10 cellular contexts compared by ENCODE assay signal in the genomic region with DNA sequence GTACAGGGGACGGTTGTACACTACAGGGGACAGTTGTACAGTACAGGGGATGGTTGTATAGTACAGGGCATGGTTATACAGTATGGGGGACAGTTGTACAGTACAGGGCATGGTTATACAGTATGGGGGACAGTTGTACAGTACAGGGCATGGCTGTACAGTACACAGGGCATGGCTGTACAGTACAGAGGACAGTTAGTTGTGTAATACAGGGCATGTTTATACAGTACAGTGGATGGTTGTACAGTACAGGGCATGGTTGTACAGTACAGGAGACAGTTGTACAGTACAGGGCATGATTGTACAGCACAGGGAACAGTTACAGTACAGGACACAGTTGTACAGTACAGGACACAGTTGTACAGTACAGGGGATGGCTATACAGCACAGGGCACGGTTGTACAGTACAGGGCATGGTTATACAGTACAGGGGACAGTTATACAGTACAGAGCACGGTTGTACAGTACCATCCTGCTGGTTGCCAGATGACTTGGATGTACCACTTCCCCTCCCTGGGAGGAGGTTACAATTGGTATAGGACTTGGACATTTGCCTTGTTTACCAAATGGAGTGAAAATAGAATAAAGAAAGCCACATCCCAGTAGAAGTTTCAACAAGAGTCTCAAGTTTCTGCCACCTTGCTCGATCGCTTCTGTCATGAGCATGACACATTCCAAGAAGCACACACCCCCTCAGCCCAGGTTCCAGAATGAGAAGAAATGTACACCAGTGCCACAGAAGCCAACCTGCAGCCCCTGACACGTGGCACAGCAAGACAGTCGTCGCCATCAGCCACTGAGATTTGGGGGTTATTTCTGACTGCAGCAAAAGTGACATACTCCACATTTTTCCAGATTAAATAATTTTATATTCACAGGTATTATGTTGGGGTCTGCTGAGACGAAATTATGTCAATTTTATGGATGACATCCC. TPM values are rescaled to one million over a fixed set of nuclear protein-coding genes. Genes with fewer than 3 reads are reported as not detected.
DNase-seq lines count a peak whose midpoint lies in the region; ATAC-seq and TF ChIP-seq lines count a peak whose summit lies in the region.
"Had no signal": no experiment of that assay in that cellular context is flagged by ENCODE, and none has a peak within 500 bp of the region (broad histone marks: within the 10 kb centered on the region; RNA-seq: fewer than 3 reads in every experiment).

No MANE protein-coding gene starts in this region.

- H3K36me3 Mint-ChIP-seq in GM23338 (ENCODE audit: low read depth) (no peaks in the 10 kb centered on the region), activated B cell treated with CpG ODN at 0.5 μM for 24 hours (ENCODE audit: low read depth) (peaks cover 71% of the 10 kb centered on the region)

- no peaks in the 10 kb centered on the region for H3F3A ChIP-seq in GM23338 (replicated peaks; ENCODE audit: low read depth)

- intact Hi-C loops in activated B cell treated with CpG ODN at 0.5 μM for 24 hours (cut with micrococcal nuclease), result loop anchor here (1.0 to 2.0 kb wide), 3 partner anchors 8 to 24 kb away; a partner anchor contains a TSS
- intact Hi-C loops in thyroid gland (cut with DNase I), result no loop called here

- no peak overlapping the region for H3K23ac ChIP-seq in mesendoderm (ENCODE audit: low read length)

- no peak overlapping the region for H3K56ac ChIP-seq in mesendoderm (ENCODE audit: low read length)

- H2BK15ac ChIP-seq in mesendoderm (replicated peaks; ENCODE audit: low read depth), result no peak overlapping the region

- peaks cover 5% of the 10 kb centered on the region for H3K27me3 Mint-ChIP-seq in GM23338 (ENCODE audit: insufficient read depth, low read depth, poor library complexity)
- no peaks in the 10 kb centered on the region for H3K27me3 Mint-ChIP-seq in activated B cell treated with CpG ODN at 0.5 μM for 24 hours

- no peak overlapping the region for H2BK5ac ChIP-seq in mesendoderm (ENCODE audit: low read length)

- no peak overlapping the region for H3K4ac ChIP-seq in mesendoderm (ENCODE audit: low read depth, low read length)

- H4K8ac ChIP-seq in mesendoderm (ENCODE audit: low read depth, low read length), result no peak overlapping the region

- no peaks in the 10 kb centered on the region for H3K9me2 ChIP-seq in GM23338 (ENCODE audit: insufficient read depth)

- H3K27ac ChIP-seq in GM23338 (ENCODE audit: low read depth), result no peak overlapping the region
- H3K27ac ChIP-seq in mesendoderm (ENCODE audit: low read depth, low read length), result no peak overlapping the region
- H3K27ac ChIP-seq in thyroid gland, result peak overlapping the region; percentile 98

- POLR2A ChIA-PET in activated B cell treated with CpG ODN at 0.5 μM for 24 hours (lab: Charles Lee), result interaction anchor here (0.8 to 1.3 kb wide), 5 partner anchors 10 to 107 kb away, joined by 3 to 5 read pairs (median 3); no protein-coding TSS in a partner anchor

- ATAC-seq in GM23338 (no peak), activated B cell treated with CpG ODN at 0.5 μM for 24 hours (ENCODE audit: low read depth) (no peak), GM19467 (IDR thresholded peaks at IDR 0.05; ENCODE audit: unreplicated experiment) (no peak)

- H4K5ac ChIP-seq in mesendoderm (ENCODE audit: low read length), result no peak overlapping the region

- H3K79me2 ChIP-seq in GM23338 (replicated peaks; ENCODE audit: insufficient read depth) (no peaks in the 10 kb centered on the region), mesendoderm (ENCODE audit: control insufficient read depth, insufficient read depth, low read length) (no peaks in the 10 kb centered on the region)

- no peak overlapping the region for H3K18ac ChIP-seq in mesendoderm (ENCODE audit: low read length)

- WGBS in mesendoderm (ENCODE audit: extremely low coverage, insufficient coverage, low lambda C conversion rate), result no CpG with 5 or more reads among the region's 9 CpGs
- WGBS in thyroid gland, 2 donors, result 61 to 63% methylated on average over 9 of the region's 9 CpGs

- no peak overlapping the region for H3K4me2 ChIP-seq in GM23338
- no peak overlapping the region for H3K4me2 ChIP-seq in mesendoderm (ENCODE audit: low read length)

- H3K27ac Mint-ChIP-seq in GM23338 (peak overlapping the region; percentile 43; the same call in 1 of the 2 replicates), activated B cell treated with CpG ODN at 0.5 μM for 24 hours (peak overlapping the region; percentile 95)
- H3K27ac Mint-ChIP-seq: T-helper 1 cell treated with Interleukin-12 subunit alpha and Interleukin-12 subunit beta and Interleukin-4 antibody, amounts not matched to agents 30 μg/mL and 1 μg/mL, for 36 hours had no signal

- H3K9me3 ChIP-seq in thyroid gland, result no peaks in the 10 kb centered on the region

- H3K27me3 ChIP-seq in GM23338 (ENCODE audit: insufficient read depth), result no peaks in the 10 kb centered on the region
- H3K27me3 ChIP-seq in mesendoderm (ENCODE audit: insufficient read depth, low read length, poor library complexity), result no peaks in the 10 kb centered on the region
- no peaks in the 10 kb centered on the region for H3K27me3 ChIP-seq in thyroid gland

- CTCF ChIA-PET in activated B cell treated with CpG ODN at 0.5 μM for 24 hours (lab: Charles Lee), result interaction anchor here (1.3 to 2.1 kb wide), 4 partner anchors 10 to 107 kb away, joined by 3 to 7 read pairs (median 6); no protein-coding TSS in a partner anchor

- no peak overlapping the region for H2AFZ ChIP-seq in GM23338

- no peak for DNase-seq in GM23338 (ENCODE audit: low spot score)
- DNase-seq in activated B cell treated with CpG ODN at 0.5 μM for 24 hours, result no peak
- no peak for DNase-seq in mesendoderm
- no peak for DNase-seq in thyroid gland
- no peak for DNase-seq in GM10266 (ENCODE audit: extremely low spot score)
- DNase-seq in activated gamma-delta T cell (lab: John Stamatoyannopoulos, UW), result no peak
- DNase-seq: left ventricle myocardium superior, NCI-H1417 had no signal

- H2AK5ac ChIP-seq in mesendoderm (ENCODE audit: low read length), result peak overlapping the region; percentile 18

- no peak for TF ChIP-seq CTCF in GM23338 (conservative IDR thresholded peaks at IDR 0.05; ENCODE audit: low read depth in 2 of 2)
- TF ChIP-seq CTCF in activated B cell treated with CpG ODN at 0.5 μM for 24 hours (IDR thresholded peaks at IDR 0.05), result no peak
- no peak for TF ChIP-seq CTCF in thyroid gland (IDR thresholded peaks at IDR 0.05)
- TF ChIP-seq CTCF in GM10266 (IDR thresholded peaks at IDR 0.05; ENCODE audit: control insufficient read depth, insufficient read depth, low read depth, missing control alignments), result no peak

- no peaks in the 10 kb centered on the region for H3K79me1 ChIP-seq in mesendoderm (ENCODE audit: low read length)

- no peak for TF ChIP-seq POLR2A in thyroid gland (IDR thresholded peaks at IDR 0.05)

- H3K9me3 Mint-ChIP-seq in GM23338 (no peaks in the 10 kb centered on the region), activated B cell treated with CpG ODN at 0.5 μM for 24 hours (no peaks in the 10 kb centered on the region)
- H3K9me3 Mint-ChIP-seq: T-helper 1 cell treated with Interleukin-12 subunit alpha and Interleukin-12 subunit beta and Interleukin-4 antibody, amounts not matched to agents 30 μg/mL and 1 μg/mL, for 36 hours had no signal

- H3K4me1 Mint-ChIP-seq in GM23338 (peaks cover 20% of the 10 kb centered on the region), activated B cell treated with CpG ODN at 0.5 μM for 24 hours (peaks cover 95% of the 10 kb centered on the region)

- no peak overlapping the region for H3K4me3 Mint-ChIP-seq in GM23338
- H3K4me3 Mint-ChIP-seq in activated B cell treated with CpG ODN at 0.5 μM for 24 hours, result peak overlapping the region; percentile 77
- H3K4me3 Mint-ChIP-seq: T-helper 1 cell treated with Interleukin-12 subunit alpha and Interleukin-12 subunit beta and Interleukin-4 antibody, amounts not matched to agents 30 μg/mL and 1 μg/mL, for 36 hours had no signal

- no peaks in the 10 kb centered on the region for H4K20me1 ChIP-seq in GM23338 (replicated peaks; ENCODE audit: insufficient read depth)

- H3K4me3 ChIP-seq in GM23338 (no peak overlapping the region), mesendoderm (ENCODE audit: low read length) (no peak overlapping the region), thyroid gland (replicated peaks in 1 of 3) (no peak overlapping the region)

- no peak overlapping the region for H2BK120ac ChIP-seq in mesendoderm (ENCODE audit: low read depth, low read length)

- H3K9ac ChIP-seq in mesendoderm (ENCODE audit: low read length), result no peak overlapping the region

- no peaks in the 10 kb centered on the region for H3K36me3 ChIP-seq in GM23338 (ENCODE audit: insufficient read depth)
- H3K36me3 ChIP-seq in mesendoderm (ENCODE audit: control insufficient read depth, insufficient read depth, low read length), result no peaks in the 10 kb centered on the region
- no peaks in the 10 kb centered on the region for H3K36me3 ChIP-seq in thyroid gland

- peaks cover 7% of the 10 kb centered on the region for H3K4me1 ChIP-seq in GM23338 (ENCODE audit: insufficient read depth)
- no peaks in the 10 kb centered on the region for H3K4me1 ChIP-seq in mesendoderm (ENCODE audit: control insufficient read depth, low read depth, low read length)
- peaks cover 73% of the 10 kb centered on the region in 2 donors for H3K4me1 ChIP-seq in thyroid gland

TF ChIP-seq in GM23338, 12 proteins besides CTCF, POLR2A, EP300 and RAD21 (continues in another document):
- TF ChIP-seq POLR2AphosphoS5 (IDR thresholded peaks at IDR 0.05; ENCODE audit: low read depth) (no peak), STAT1 (IDR thresholded peaks at IDR 0.05; ENCODE audit: unreplicated experiment) (no peak), EZH2phosphoT487 (IDR thresholded peaks at IDR 0.05; ENCODE audit: unreplicated experiment) (no peak)

RNA-seq across cellular contexts. Expression of a gene that starts 16.0 kb away (rescaled TPM):
- total RNA-seq in GM23338 (2014; rRNA removed; shearing (Covaris generic)), result 3.9 and 5.3 TPM in 2 replicates
- polyA plus RNA-seq in GM23338 (2016; fragmentation: Nextera tagmentation; extraction: Ambion mirVana), result 1.7 and 3.0 TPM in 2 replicates
- total RNA-seq in activated B cell treated with CpG ODN at 0.5 μM for 24 hours, result 72.7 and 76.1 TPM in 2 replicates
- polyA plus RNA-seq in mesendoderm (2013, experiment 1 of 2), result 1.4 TPM
- 1.4 TPM for polyA plus RNA-seq in mesendoderm (2013, experiment 2 of 2)
- total RNA-seq in thyroid gland, result 10 to 100 TPM; 33.6 to 79.0 (median 50.0) TPM

Comparison
In these comparisons a context has a peak if more than half of its experiments do, and no peak if none do; other contexts are left out.
1. H3K27ac ChIP-seq: peak in thyroid gland (3 of 3); none in GM23338 (single experiment) and mesendoderm (single experiment).